In genomic region chr5:133552925-133553525, GRCh38 we compare ENCODE assay signal across 8 cellular contexts. TPM values are rescaled to one million over a fixed set of nuclear protein-coding genes. Genes with fewer than 3 reads are reported as not detected.
DNase-seq lines count a peak whose midpoint lies in the region; ATAC-seq, FAIRE-seq and TF ChIP-seq lines count a peak whose summit lies in the region.

No MANE protein-coding gene starts in this region.

- peaks cover 5% of the 10 kb centered on the region for H3K4me1 Mint-ChIP-seq in stimulated activated effector memory CD8-positive, alpha-beta T cell treated with anti-CD3 and anti-CD28 coated beads, Interleukin-12 subunit alpha, Interleukin-12 subunit beta, amount 100 ng/mL, for 72 hours

- no peaks in the 10 kb centered on the region for H3K36me3 Mint-ChIP-seq in stimulated activated effector memory CD8-positive, alpha-beta T cell treated with anti-CD3 and anti-CD28 coated beads, Interleukin-12 subunit alpha, Interleukin-12 subunit beta, amount 100 ng/mL, for 72 hours

- FAIRE-seq in bronchial epithelial cell (lab: Jason Lieb, UNC) = no peak

- peak; percentile 85 for TF ChIP-seq CTCF in GM12872 (IDR thresholded peaks at IDR 0.05; ENCODE audit: insufficient read depth, low read depth, low read length)
- peak; percentile 63 for TF ChIP-seq CTCF in WI38 (IDR thresholded peaks at IDR 0.05; ENCODE audit: low read depth, low read length)
- peak; percentile 84 for TF ChIP-seq CTCF in bronchial epithelial cell (IDR thresholded peaks at IDR 0.05; ENCODE audit: insufficient read depth, low read length, severe bottlenecking)
- peak; percentile 49 for TF ChIP-seq CTCF in lung (IDR thresholded peaks at IDR 0.05; ENCODE audit: control extremely low read depth, extremely low read depth)

- H3K36me3 ChIP-seq in bronchial epithelial cell (ENCODE audit: control insufficient read depth, insufficient read depth, low read length) (no peaks in the 10 kb centered on the region), lung (ENCODE audit: control insufficient read depth in 2 of 2, insufficient read depth in 2 of 2, low read length in 2 of 2) (no peaks in the 10 kb centered on the region)

- no peaks in the 10 kb centered on the region for H3K9me3 Mint-ChIP-seq in stimulated activated effector memory CD8-positive, alpha-beta T cell treated with anti-CD3 and anti-CD28 coated beads, Interleukin-12 subunit alpha, Interleukin-12 subunit beta, amount 100 ng/mL, for 72 hours

- H3K27ac Mint-ChIP-seq in stimulated activated effector memory CD8-positive, alpha-beta T cell treated with anti-CD3 and anti-CD28 coated beads, Interleukin-12 subunit alpha, Interleukin-12 subunit beta, amount 100 ng/mL, for 72 hours = no peak overlapping the region

- no peak for ATAC-seq in lung (ENCODE audit: insufficient read depth, low FRiP score)
- peak; percentile 72 for ATAC-seq in stimulated activated effector memory CD8-positive, alpha-beta T cell treated with anti-CD3 and anti-CD28 coated beads, Interleukin-12 subunit alpha, Interleukin-12 subunit beta, amount 100 ng/mL, for 72 hours
- no peak for ATAC-seq in GM19467 (IDR thresholded peaks at IDR 0.05; ENCODE audit: unreplicated experiment)

- H3K4me3 ChIP-seq in WI38 (ENCODE audit: low read depth, low read length) = no peak overlapping the region
- no peak overlapping the region for H3K4me3 ChIP-seq in bronchial epithelial cell (ENCODE audit: low read depth, low read length)
- no peak overlapping the region for H3K4me3 ChIP-seq in lung

- H3K27me3 ChIP-seq in bronchial epithelial cell (ENCODE audit: control insufficient read depth, insufficient read depth, low read length) = peaks cover 2% of the 10 kb centered on the region
- no peaks in the 10 kb centered on the region for H3K27me3 ChIP-seq in lung (ENCODE audit: control insufficient read depth, insufficient read depth)

- peak; percentile 40 for DNase-seq in A172 (ENCODE audit: low spot score)
- DNase-seq in LoVo (ENCODE audit: low spot score) = peak; percentile 65
- peak; percentile 53 for DNase-seq in bronchial epithelial cell (ENCODE audit: low read depth)
- peak; percentile 56 for DNase-seq in lung (ENCODE audit: low spot score)
- DNase-seq in stimulated activated effector memory CD8-positive, alpha-beta T cell treated with anti-CD3 and anti-CD28 coated beads, Interleukin-12 subunit alpha, Interleukin-12 subunit beta, amount 100 ng/mL, for 72 hours (ENCODE audit: low spot score in 2 of 2) = peak; percentile 40 to 73

- WGBS in lung, 2 donors = 27 to 34% methylated on average over 13 of the region's 13 CpGs

- no peak overlapping the region for H3K27ac ChIP-seq in lung (ENCODE audit: low read depth in 1 of 2, low read length in 1 of 2)

- H3K4me3 Mint-ChIP-seq in stimulated activated effector memory CD8-positive, alpha-beta T cell treated with anti-CD3 and anti-CD28 coated beads, Interleukin-12 subunit alpha, Interleukin-12 subunit beta, amount 100 ng/mL, for 72 hours = no peak overlapping the region

- no peaks in the 10 kb centered on the region for H3K9me3 ChIP-seq in lung (ENCODE audit: control insufficient read depth in 2 of 2, insufficient read depth in 1 of 2, low read length in 1 of 2)

- H3K4me1 ChIP-seq in lung (ENCODE audit: control insufficient read depth in 2 of 2, insufficient read depth in 2 of 2, low read length in 2 of 2) = no peaks in the 10 kb centered on the region

RNA-seq across cellular contexts. Expression of gene FSTL4, which starts 59.3 kb away (rescaled TPM):
- 0.10 and 1.1 TPM in 2 replicates for total RNA-seq in A172 (2014; rRNA removed; shearing (Covaris generic))
- total RNA-seq in bronchial epithelial cell = 0.26 TPM in 1 of 2 replicates, not detected in the other
- total RNA-seq in lung = 1 to 10 TPM in 1 of 2 donors, under 1 TPM in 1; 0.26 to 1.4 TPM
- polyA plus RNA-seq in lung = under 1 TPM; 0.08 to 0.35 TPM
